In the genomic region with DNA sequence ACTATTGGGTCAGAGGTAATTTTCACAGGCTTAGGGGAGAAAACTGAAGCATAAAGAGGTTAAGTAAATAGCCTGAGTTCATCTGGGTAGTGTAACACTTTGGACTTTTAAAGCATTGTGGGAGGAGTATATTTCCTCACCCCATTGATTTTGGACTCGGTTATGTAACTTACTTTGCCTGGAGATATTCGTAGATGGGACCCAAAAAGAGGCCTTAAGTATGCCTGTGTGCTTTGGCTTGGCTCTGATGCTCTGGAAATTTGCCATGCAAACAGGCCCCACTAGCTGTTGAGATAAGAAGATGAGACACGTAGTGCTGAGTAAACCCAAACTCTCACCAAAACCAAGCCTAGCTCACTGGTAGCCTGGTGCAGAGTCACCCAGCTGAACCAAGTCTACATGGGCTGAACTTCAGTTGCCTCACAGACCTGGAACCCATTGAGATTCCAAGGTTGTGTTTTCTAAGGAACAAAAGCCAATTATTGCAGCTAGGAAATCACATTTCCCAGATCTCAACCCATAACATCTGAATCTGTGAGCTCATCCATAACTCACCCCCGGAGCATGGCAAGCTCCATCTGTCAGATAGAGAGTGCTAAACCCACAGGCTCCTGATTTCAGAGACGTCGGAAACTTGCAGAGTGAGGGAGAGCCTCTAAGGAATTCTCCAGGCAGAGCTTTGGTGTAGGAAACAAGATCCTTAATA, we compare ENCODE assay signal across 16 cellular contexts.
"Had no signal": no experiment of that assay in that cellular context is flagged by ENCODE, and none has a peak within 500 bp of the region (broad histone marks: within the 10 kb centered on the region; RNA-seq: fewer than 3 reads in every experiment).

No MANE protein-coding gene starts in this region.

- DNase-seq: colonic mucosa; dermis blood vessel endothelial cell; foreskin keratinocyte; immature natural killer cell; kidney; left cardiac atrium; left ventricle myocardium superior; naive thymus-derived CD8-positive, alpha-beta T cell; ovary; small intestine; stimulated activated CD4-positive, alpha-beta T cell treated with anti-CD3 and anti-CD28 coated beads, Interleukin-12 subunit alpha, Interleukin-12 subunit beta, amount 100 ng/mL, for 4 hours; stimulated activated naive CD8-positive, alpha-beta T cell treated with anti-CD3 and anti-CD28 coated beads, Interleukin-15, Interleukin-2, amounts not matched to agents 100 U/mL and 50 U/mL, for 24 hours; tibial artery; upper lobe of right lung had no signal

- H3K4me1 ChIP-seq: colonic mucosa, foreskin keratinocyte, right atrium auricular region, tibial artery, upper lobe of right lung, vagina had no signal

- H3K27ac ChIP-seq: colonic mucosa, foreskin keratinocyte, ovary, right atrium auricular region, tibial artery, upper lobe of right lung, vagina had no signal

- H3K27me3 ChIP-seq: colonic mucosa, foreskin keratinocyte, ovary, right atrium auricular region, tibial artery, upper lobe of right lung, vagina had no signal

- ATAC-seq: foreskin keratinocyte; left cardiac atrium; left ventricle myocardium superior; naive thymus-derived CD8-positive, alpha-beta T cell; stimulated activated naive CD8-positive, alpha-beta T cell treated with anti-CD3 and anti-CD28 coated beads, Interleukin-15, Interleukin-2, amounts not matched to agents 100 U/mL and 50 U/mL, for 24 hours; upper lobe of right lung had no signal

- H3K4me3 ChIP-seq: colonic mucosa, ovary, right atrium auricular region, tibial artery, upper lobe of right lung, vagina had no signal

- H3K9me3 ChIP-seq: colonic mucosa, ovary, right atrium auricular region, tibial artery, upper lobe of right lung, vagina had no signal

- H3K36me3 ChIP-seq: colonic mucosa, ovary, right atrium auricular region, tibial artery, upper lobe of right lung, vagina had no signal
